ENCODE assay signal across 13 cellular contexts in the genomic region with DNA sequence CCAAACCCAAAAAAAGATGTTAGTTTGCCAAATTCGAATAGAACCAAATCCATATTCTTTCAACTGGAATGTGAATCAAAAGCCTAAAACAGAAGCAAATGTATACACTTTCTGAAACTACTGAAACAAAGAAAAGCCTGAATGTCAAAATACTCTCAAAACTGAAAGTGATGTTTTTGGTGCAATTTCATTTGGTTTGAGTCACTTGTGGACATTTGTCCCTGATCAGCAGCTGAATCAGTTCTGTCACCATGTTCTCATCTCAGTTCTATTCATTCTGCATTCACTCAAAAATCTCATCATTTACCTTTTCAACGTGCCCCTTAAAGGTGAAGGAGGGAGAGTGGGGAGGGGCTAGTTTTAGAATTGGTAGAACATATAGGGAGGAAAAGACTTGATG.
"Had no signal": no experiment of that assay in that cellular context is flagged by ENCODE, and none has a peak within 500 bp of the region (broad histone marks: within the 10 kb centered on the region; RNA-seq: fewer than 3 reads in every experiment).

No MANE protein-coding gene starts in this region.

- H3K36me3 ChIP-seq: cardiac muscle cell, esophagus squamous epithelium, stomach, thoracic aorta had no signal

- ATAC-seq: foreskin keratinocyte; left lobe of liver; mucosa of descending colon; naive thymus-derived CD8-positive, alpha-beta T cell had no signal

- H3K4me3 ChIP-seq: cardiac muscle cell, esophagus squamous epithelium, mucosa of descending colon, skin epidermis, stomach, thoracic aorta had no signal

- H3K4me1 ChIP-seq: esophagus squamous epithelium, foreskin keratinocyte had no signal

- H3K27ac ChIP-seq: cardiac muscle cell, esophagus squamous epithelium, foreskin keratinocyte, skin epidermis, stomach, thoracic aorta had no signal

- H3K9me3 ChIP-seq: esophagus squamous epithelium, mucosa of descending colon, stomach, thoracic aorta had no signal

- DNase-seq: activated B cell treated with CpG ODN at 0.5 μM for 24 hours; activated CD8-positive, alpha-beta memory T cell treated with anti-CD3 and anti-CD28 coated beads for 24 hours; activated naive CD4-positive, alpha-beta T cell treated with Interleukin-2 at 50 U/mL for 16 hours; esophagus squamous epithelium; foreskin keratinocyte; mucosa of descending colon; naive thymus-derived CD8-positive, alpha-beta T cell; stimulated activated CD4-positive, alpha-beta T cell treated with anti-CD3 and anti-CD28 coated beads, Interleukin-4, amount 100 ng/mL, for 4 hours; stomach had no signal
